8 cellular contexts compared by ENCODE assay signal in the genomic region with DNA sequence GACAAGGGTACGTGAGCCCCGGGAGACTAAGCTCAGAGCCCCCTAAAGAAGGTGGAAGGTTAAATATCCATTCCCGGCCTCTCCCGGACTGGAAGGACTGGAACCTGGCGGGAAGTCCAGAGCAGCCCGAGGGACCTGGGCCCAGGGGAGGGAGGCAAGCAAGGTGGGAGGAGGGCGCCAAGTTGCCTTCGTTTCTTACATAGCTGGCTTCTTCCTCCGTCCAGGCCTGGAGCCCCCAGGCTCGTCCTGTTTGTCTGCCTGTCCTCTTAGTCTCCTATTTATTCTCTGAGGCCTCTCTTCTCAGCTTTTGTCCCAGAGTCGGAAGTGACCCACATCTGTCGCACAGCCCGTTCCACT. TPM values are rescaled to one million over a fixed set of nuclear protein-coding genes. Genes with fewer than 3 reads are reported as not detected.
A peak's percentile ranks its signal among the peaks of the same experiment; 100 is the strongest.
DNase-seq lines count a peak whose midpoint lies in the region; ATAC-seq and TF ChIP-seq lines count a peak whose summit lies in the region.

No MANE protein-coding gene starts in this region.

- 26% methylated on average over 13 of the region's 13 CpGs for WGBS in urinary bladder

- CTCF ChIA-PET in CD8-positive, alpha-beta T cell (lab: Charles Lee): interaction anchor here (0.6 to 24.0 kb wide), 7 partner anchors 8 to 238 kb away, joined by 3 to 873 read pairs (median 12); partner anchors contain the start of genes CARMIL3, CPNE6 and IRF9

- peak overlapping the region; percentile 98 for H3K4me3 Mint-ChIP-seq in CD8-positive, alpha-beta T cell
- peak overlapping the region; percentile 91 to 96 (median 94) for H3K4me3 Mint-ChIP-seq in brain
- H3K4me3 Mint-ChIP-seq in memory B cell: peak overlapping the region; percentile 94

- H3K9ac ChIP-seq in KMS-11: peak overlapping the region; percentile 78

- peak overlapping the region; percentile 82 for H3K4me2 ChIP-seq in KMS-11

- H3K27me3 Mint-ChIP-seq in CD8-positive, alpha-beta T cell (ENCODE audit: low read depth): no peaks in the 10 kb centered on the region
- H3K27me3 Mint-ChIP-seq in brain: peaks cover 3% of the 10 kb centered on the region
- H3K27me3 Mint-ChIP-seq in memory B cell: no peaks in the 10 kb centered on the region

- intact Hi-C loops in CD8-positive, alpha-beta T cell (cut with DNase I, micrococcal nuclease): loop anchor here (1.0 to 5.0 kb wide), 6 partner anchors 14 to 67 kb away; partner anchors contain the start of genes DCAF11 (in 1 of the 2), IRF9 (in 1 of the 2) and NRL (in 1 of the 2)

- H3K4me1 ChIP-seq in CD8-positive, alpha-beta T cell (ENCODE audit: insufficient read depth, low read length): peaks cover 19% of the 10 kb centered on the region
- peaks cover 16% of the 10 kb centered on the region for H3K4me1 ChIP-seq in KMS-11 (ENCODE audit: low read depth, poor library complexity, severe bottlenecking)
- H3K4me1 ChIP-seq in urinary bladder (ENCODE audit: insufficient read depth): no peaks in the 10 kb centered on the region

- peak overlapping the region; percentile 71 for H2AFZ ChIP-seq in KMS-11 (ENCODE audit: low read depth)

- H3K9me3 Mint-ChIP-seq in CD8-positive, alpha-beta T cell: no peaks in the 10 kb centered on the region
- H3K9me3 Mint-ChIP-seq in brain (no peaks in the 10 kb centered on the region), memory B cell (no peaks in the 10 kb centered on the region)

- peaks cover 17% of the 10 kb centered on the region for H3K36me3 Mint-ChIP-seq in CD8-positive, alpha-beta T cell
- H3K36me3 Mint-ChIP-seq in brain (no peaks in the 10 kb centered on the region), memory B cell (peaks cover 12% of the 10 kb centered on the region)

- no peaks in the 10 kb centered on the region for H3K9me3 ChIP-seq in CD8-positive, alpha-beta T cell (ENCODE audit: low read length)

- no peak for TF ChIP-seq CTCF in CD8-positive, alpha-beta T cell (IDR thresholded peaks at IDR 0.05)
- TF ChIP-seq CTCF in KMS-11 (conservative IDR thresholded peaks at IDR 0.05; ENCODE audit: low read depth, low read length) (no peak), brain (conservative IDR thresholded peaks at IDR 0.05) (no peak)

- H3K27ac ChIP-seq in CD8-positive, alpha-beta T cell (ENCODE audit: low read depth, low read length): peak overlapping the region; percentile 76
- H3K27ac ChIP-seq in KMS-11: peak overlapping the region; percentile 57
- H3K27ac ChIP-seq in urinary bladder (ENCODE audit: low read depth): peak overlapping the region; percentile 96

- H3K27me3 ChIP-seq in CD8-positive, alpha-beta T cell (ENCODE audit: insufficient read depth, low read length): no peaks in the 10 kb centered on the region
- no peaks in the 10 kb centered on the region for H3K27me3 ChIP-seq in KMS-11 (ENCODE audit: insufficient read depth, low read depth)

- H3K27ac Mint-ChIP-seq in CD8-positive, alpha-beta T cell: peak overlapping the region; percentile 98
- peak overlapping the region; percentile 90 to 98 (median 96) for H3K27ac Mint-ChIP-seq in brain
- peak overlapping the region; percentile 94 for H3K27ac Mint-ChIP-seq in memory B cell

- peak overlapping the region; percentile 99 for H3K4me3 ChIP-seq in CD8-positive, alpha-beta T cell (ENCODE audit: low read depth, low read length)
- no peak overlapping the region for H3K4me3 ChIP-seq in KMS-11 (IDR thresholded peaks at IDR 0.05; ENCODE audit: insufficient read depth, low read depth, low read length)
- H3K4me3 ChIP-seq in urinary bladder (ENCODE audit: low read depth, low read length): peak overlapping the region; percentile 80

- POLR2A ChIA-PET in CD8-positive, alpha-beta T cell (lab: Charles Lee): interaction anchor here (0.5 to 3.9 kb wide), 7 partner anchors 10 to 59 kb away, joined by 3 to 41 read pairs (median 8); partner anchors contain the start of genes CARMIL3, DCAF11, NRL and PSME1

- no peaks in the 10 kb centered on the region for H4K20me1 ChIP-seq in KMS-11 (ENCODE audit: insufficient read depth)

- DNase-seq in CD8-positive, alpha-beta T cell: peak in 1 of 7 experiments; percentile 13
- no peak for DNase-seq in memory B cell (ENCODE audit: low spot score in 2 of 2)
- DNase-seq in medulla oblongata (ENCODE audit: extremely low spot score): no peak
- DNase-seq in HK-2 (ENCODE audit: unreplicated experiment): no peak

- no peaks in the 10 kb centered on the region for H3K36me3 ChIP-seq in CD8-positive, alpha-beta T cell (ENCODE audit: insufficient read depth, low read length)
- H3K36me3 ChIP-seq in KMS-11 (ENCODE audit: insufficient read depth) (no peaks in the 10 kb centered on the region), urinary bladder (ENCODE audit: insufficient read depth) (no peaks in the 10 kb centered on the region)

- H3K4me1 Mint-ChIP-seq in CD8-positive, alpha-beta T cell (ENCODE audit: low read depth): peaks cover 36% of the 10 kb centered on the region
- H3K4me1 Mint-ChIP-seq in brain (peaks cover 42% of the 10 kb centered on the region), memory B cell (peaks cover 29% of the 10 kb centered on the region)

- peaks cover 8% of the 10 kb centered on the region; the same call in 1 of the 2 replicates for H3K79me2 ChIP-seq in KMS-11 (ENCODE audit: insufficient read depth, low read depth)

- ATAC-seq in CD8-positive, alpha-beta T cell: no peak
- no peak for ATAC-seq in memory B cell (ENCODE audit: low read depth)
- ATAC-seq in GM18867 (IDR thresholded peaks at IDR 0.05; ENCODE audit: unreplicated experiment): no peak

RNA-seq across cellular contexts. Expression of gene PCK2, which starts 0.7 kb away (rescaled TPM):
- 1 to 10 TPM; 4.9 to 5.2 TPM for total RNA-seq in CD8-positive, alpha-beta T cell
- polyA plus RNA-seq in brain (ENCODE audit: insufficient read depth, low read depth, low replicate concordance) (95.9 TPM), urinary bladder (23.7 TPM)
- total RNA-seq in urinary bladder: 5.3 TPM

RNA-seq across cellular contexts. Expression of gene DCAF11, which starts 19.8 kb away (rescaled TPM):
- 10 to 100 TPM; 88.7 to 89.7 TPM for total RNA-seq in CD8-positive, alpha-beta T cell
- polyA plus RNA-seq in brain (ENCODE audit: insufficient read depth, low read depth, low replicate concordance) (125 TPM), urinary bladder (52.5 TPM)
- total RNA-seq in urinary bladder: 34.0 TPM

RNA-seq across cellular contexts. Expression of gene NRL, which starts 19.9 kb away (rescaled TPM):
- total RNA-seq in CD8-positive, alpha-beta T cell: 1 to 10 TPM; 3.4 to 3.8 TPM
- polyA plus RNA-seq in brain (ENCODE audit: insufficient read depth, low read depth, low replicate concordance) (5.5 TPM), urinary bladder (2.9 TPM)
- total RNA-seq in urinary bladder: 0.85 TPM

RNA-seq across cellular contexts. Expression of gene CPNE6, which starts 23.5 kb away (rescaled TPM):
- total RNA-seq in CD8-positive, alpha-beta T cell: not detected
- polyA plus RNA-seq in brain (ENCODE audit: insufficient read depth, low read depth, low replicate concordance): 20.6 TPM
- 0.58 TPM for total RNA-seq in urinary bladder
- polyA plus RNA-seq in urinary bladder: 1.9 TPM

RNA-seq across cellular contexts. Expression of gene FITM1, which starts 35.6 kb away (rescaled TPM):
- total RNA-seq in CD8-positive, alpha-beta T cell: 1 to 10 TPM; 1.7 to 2.4 TPM
- 2.5 TPM for polyA plus RNA-seq in brain (ENCODE audit: insufficient read depth, low read depth, low replicate concordance)
- 4.2 TPM for total RNA-seq in urinary bladder
- 0.81 TPM for polyA plus RNA-seq in urinary bladder
